9 cellular contexts compared by ENCODE assay signal in genomic region chr9:124242331-124243194, GRCh38. TPM values are rescaled to one million over a fixed set of nuclear protein-coding genes. Genes with fewer than 3 reads are reported as not detected.
DNase-seq lines count a peak whose midpoint lies in the region; ATAC-seq and TF ChIP-seq lines count a peak whose summit lies in the region.
"Had no signal": no experiment of that assay in that cellular context is flagged by ENCODE, and none has a peak within 500 bp of the region (broad histone marks: within the 10 kb centered on the region; RNA-seq: fewer than 3 reads in every experiment).

No MANE protein-coding gene starts in this region.

- intact Hi-C loops in PC-9 (cut with micrococcal nuclease; ENCODE audit: unreplicated experiment) = no loop called here
- intact Hi-C loops in right cardiac atrium (cut with DNase I) = no loop called here
- intact Hi-C loops in sigmoid colon (cut with DNase I) = no loop called here

- CTCF ChIA-PET in PC-9 (lab: Charles Lee) = no interaction called here

- H4K20me1 ChIP-seq in PC-9 (ENCODE audit: insufficient read depth) = no peaks in the 10 kb centered on the region

- no peak overlapping the region for H3K4me3 ChIP-seq in PC-9
- H3K4me3 ChIP-seq in right cardiac atrium (ENCODE audit: low read length) = no peak overlapping the region
- H3K4me3 ChIP-seq in sigmoid colon = peak overlapping the region in 3 of 4 donors; percentile 7 to 27 (median 13)

- H3K4me2 ChIP-seq in PC-9 = no peak overlapping the region
- H3K4me2 ChIP-seq: KMS-11 had no signal

- ATAC-seq in right cardiac atrium = peak; percentile 58 to 73

- no peak for TF ChIP-seq POLR2A in sigmoid colon (IDR thresholded peaks at IDR 0.05)

- WGBS in right cardiac atrium = 28% methylated on average over 24 of the region's 24 CpGs
- 7 to 21% methylated on average over 24 of the region's 24 CpGs for WGBS in sigmoid colon, 2 donors

- H3K9me2 ChIP-seq in PC-9 (ENCODE audit: insufficient read depth) = no peaks in the 10 kb centered on the region

- H3K36me3 ChIP-seq in PC-9 (ENCODE audit: low read depth) (no peaks in the 10 kb centered on the region), sigmoid colon (no peaks in the 10 kb centered on the region)

- no peak overlapping the region for H2AFZ ChIP-seq in PC-9

- H3K27me3 ChIP-seq in PC-9 (ENCODE audit: insufficient read depth, low read depth) (no peaks in the 10 kb centered on the region), right cardiac atrium (ENCODE audit: control insufficient read depth, insufficient read depth) (no peaks in the 10 kb centered on the region), sigmoid colon (no peaks in the 10 kb centered on the region)

- no peaks in the 10 kb centered on the region for H3F3A ChIP-seq in PC-9 (ENCODE audit: insufficient read depth, low read depth)

- H3K27ac ChIP-seq in PC-9 = no peak overlapping the region
- H3K27ac ChIP-seq in right cardiac atrium (ENCODE audit: low read length) = no peak overlapping the region
- peak overlapping the region in 3 of 4 donors; percentile 1 to 21 (median 17) for H3K27ac ChIP-seq in sigmoid colon
- H3K27ac ChIP-seq: KMS-11 had no signal

- TF ChIP-seq CTCF in PC-9 (conservative IDR thresholded peaks at IDR 0.05) (no peak), sigmoid colon (IDR thresholded peaks at IDR 0.05) (no peak)

- DNase-seq in GM03348 (ENCODE audit: low spot score) = peak; percentile 68
- peak in 1 of 2 experiments; percentile 34 for DNase-seq in PC-9
- peak in 2 of 3 donors; percentile 58 to 67 for DNase-seq in right cardiac atrium
- peak; percentile 74 for DNase-seq in sigmoid colon
- DNase-seq in hypothalamus (lab: John Stamatoyannopoulos, UW) = no peak
- no peak for DNase-seq in NCI-H146 (lab: John Stamatoyannopoulos, UW)
- DNase-seq in mesenteric fat pad (ENCODE audit: low spot score) = no peak
- DNase-seq in activated CD4-positive, CD25-positive, alpha-beta regulatory T cell treated with anti-CD3 and anti-CD28 coated beads, Interleukin-2, amount 50 U/mL, for 72 hours = no peak

- TF ChIP-seq EP300 in sigmoid colon (IDR thresholded peaks at IDR 0.05) = no peak

- H3K9me3 ChIP-seq in PC-9 (ENCODE audit: insufficient read depth, low read depth) = no peaks in the 10 kb centered on the region
- no peaks in the 10 kb centered on the region for H3K9me3 ChIP-seq in right cardiac atrium (ENCODE audit: control insufficient read depth, low read length)
- H3K9me3 ChIP-seq in sigmoid colon = no peaks in the 10 kb centered on the region

- POLR2A ChIA-PET in PC-9 (lab: Charles Lee; ENCODE audit: unreplicated experiment) = interaction anchor here (0.6 to 0.7 kb wide), 3 partner anchors 22 to 566 kb away, joined by 3 read pairs; no protein-coding TSS in a partner anchor

- no peaks in the 10 kb centered on the region for H3K4me1 ChIP-seq in PC-9 (replicated peaks; ENCODE audit: insufficient read depth)
- H3K4me1 ChIP-seq in right cardiac atrium (ENCODE audit: control insufficient read depth, insufficient read depth, low read length) = peaks cover 2% of the 10 kb centered on the region
- H3K4me1 ChIP-seq in sigmoid colon = peaks cover 0 to 9% (median 0%) of the 10 kb centered on the region in 4 donors

- H3K79me2 ChIP-seq in PC-9 (ENCODE audit: low read depth) = no peaks in the 10 kb centered on the region

- BruUV-seq in PC-9 (replicated peaks; lab: Mats Ljungman, UMichigan) = TSS peak; percentile 50

RNA-seq across cellular contexts. Expression of gene NEK6, which starts 15.2 kb away (rescaled TPM):
- total RNA-seq in PC-9 (2021) (48.1 and 57.9 TPM in 2 replicates), right cardiac atrium (10 to 100 TPM; 12.0 to 19.2 (median 15.6) TPM), sigmoid colon (10 to 100 TPM in 2 of 4 donors, 1 to 10 TPM in 2; 8.2 to 24.1 (median 14.2) TPM), mesenteric fat pad (97.9 TPM)
- polyA plus RNA-seq in right cardiac atrium (4.7 TPM), sigmoid colon (10 to 100 TPM; 13.8 to 36.2 (median 24.7) TPM)

Comparison
In these comparisons a context has a peak if more than half of its experiments do, and no peak if none do; other contexts are left out.
1. DNase-seq: peak in GM03348 (single experiment), right cardiac atrium (2 of 3) and sigmoid colon (single experiment); none in hypothalamus (0 of 51), NCI-H146 (single experiment), mesenteric fat pad (single experiment) and activated CD4-positive, CD25-positive, alpha-beta regulatory T cell treated with anti-CD3 and anti-CD28 coated beads, Interleukin-2, amount 50 U/mL, for 72 hours (single experiment).
2. H3K27ac ChIP-seq: peak in sigmoid colon (3 of 4); none in PC-9 (single experiment) and right cardiac atrium (single experiment).
3. H3K4me3 ChIP-seq: peak in sigmoid colon (3 of 4); none in PC-9 (single experiment) and right cardiac atrium (single experiment).